ENCODE assay signal across 8 cellular contexts in genomic region chr17:42997984-42998938, GRCh38. TPM values are rescaled to one million over a fixed set of nuclear protein-coding genes. Genes with fewer than 3 reads are reported as not detected.
DNase-seq lines count a peak whose midpoint lies in the region; ATAC-seq, FAIRE-seq and TF ChIP-seq lines count a peak whose summit lies in the region.

Gene RPL27, plus strand, starts transcription at chr17:42998419. Its CDS starts 332 bp downstream, at chr17:42998751.

- peak; percentile 90 for ATAC-seq in GM18868 (IDR thresholded peaks at IDR 0.05; ENCODE audit: unreplicated experiment)
- ATAC-seq in HG03135 (IDR thresholded peaks at IDR 0.05; ENCODE audit: unreplicated experiment), result peak; percentile 90

- in situ Hi-C loops in ACHN (cut with HindIII; ENCODE audit: low pct_ligation_motif_present, low pct_unique_long_range_greater_than_20kb, low sequenced_read_pairs), result no loop called here

- DNase-seq in ACHN (peak; percentile 100), NCI-H2196 treated with DMSO at 0.1 percent for 48 hours (lab: John Stamatoyannopoulos, UW; ENCODE audit: unreplicated experiment) (peak; percentile 87), WERI-Rb-1 (peak; percentile 99), bronchial epithelial cell (ENCODE audit: low read depth) (peak; percentile 99), iPS-NIHi7 (ENCODE audit: extremely low spot score) (peak; percentile 95), smooth muscle cell of the brain vasculature (ENCODE audit: low read depth, low spot score) (peak; percentile 99)

- H3K27ac ChIP-seq in WERI-Rb-1, result peak within 1 kb of the TSS; percentile 86

- H3K36me3 ChIP-seq in WERI-Rb-1, result peaks cover 52% of the 10 kb centered on the region
- peaks cover 24% of the 10 kb centered on the region for H3K36me3 ChIP-seq in bronchial epithelial cell (ENCODE audit: control insufficient read depth, insufficient read depth, low read length)

- peak; percentile 96 for FAIRE-seq in bronchial epithelial cell (lab: Jason Lieb, UNC)

- H3K27me3 ChIP-seq in WERI-Rb-1 (ENCODE audit: insufficient read depth, low read depth, severe bottlenecking) (no peaks in the 10 kb centered on the region), bronchial epithelial cell (ENCODE audit: control insufficient read depth, insufficient read depth, low read length) (no peaks in the 10 kb centered on the region)

- TF ChIP-seq CTCF in WERI-Rb-1 (IDR thresholded peaks at IDR 0.05; ENCODE audit: low read depth, low read length) (peak; percentile 76), bronchial epithelial cell (IDR thresholded peaks at IDR 0.05; ENCODE audit: insufficient read depth, low read length, severe bottlenecking) (peak; percentile 66)

- H3K4me3 ChIP-seq in WERI-Rb-1 (ENCODE audit: low read depth, low read length) (peak within 1 kb of the TSS; percentile 85), bronchial epithelial cell (ENCODE audit: low read depth, low read length) (peak within 1 kb of the TSS; percentile 93)

- no peaks in the 10 kb centered on the region for H3K9me3 ChIP-seq in WERI-Rb-1 (ENCODE audit: severe bottlenecking)

RNA-seq across cellular contexts. Expression of gene RPL27, which starts in this region (rescaled TPM):
- total RNA-seq in bronchial epithelial cell, result 1,341 and 1,431 TPM in 2 replicates

Comparison
In these comparisons a context has a peak if more than half of its experiments do, and no peak if none do; other contexts are left out.
1. Peak in every context shown above with its lines: DNase-seq, ATAC-seq, H3K4me3 ChIP-seq and H3K27ac ChIP-seq.